1 cellular context compared by ENCODE assay signal in the genomic region with DNA sequence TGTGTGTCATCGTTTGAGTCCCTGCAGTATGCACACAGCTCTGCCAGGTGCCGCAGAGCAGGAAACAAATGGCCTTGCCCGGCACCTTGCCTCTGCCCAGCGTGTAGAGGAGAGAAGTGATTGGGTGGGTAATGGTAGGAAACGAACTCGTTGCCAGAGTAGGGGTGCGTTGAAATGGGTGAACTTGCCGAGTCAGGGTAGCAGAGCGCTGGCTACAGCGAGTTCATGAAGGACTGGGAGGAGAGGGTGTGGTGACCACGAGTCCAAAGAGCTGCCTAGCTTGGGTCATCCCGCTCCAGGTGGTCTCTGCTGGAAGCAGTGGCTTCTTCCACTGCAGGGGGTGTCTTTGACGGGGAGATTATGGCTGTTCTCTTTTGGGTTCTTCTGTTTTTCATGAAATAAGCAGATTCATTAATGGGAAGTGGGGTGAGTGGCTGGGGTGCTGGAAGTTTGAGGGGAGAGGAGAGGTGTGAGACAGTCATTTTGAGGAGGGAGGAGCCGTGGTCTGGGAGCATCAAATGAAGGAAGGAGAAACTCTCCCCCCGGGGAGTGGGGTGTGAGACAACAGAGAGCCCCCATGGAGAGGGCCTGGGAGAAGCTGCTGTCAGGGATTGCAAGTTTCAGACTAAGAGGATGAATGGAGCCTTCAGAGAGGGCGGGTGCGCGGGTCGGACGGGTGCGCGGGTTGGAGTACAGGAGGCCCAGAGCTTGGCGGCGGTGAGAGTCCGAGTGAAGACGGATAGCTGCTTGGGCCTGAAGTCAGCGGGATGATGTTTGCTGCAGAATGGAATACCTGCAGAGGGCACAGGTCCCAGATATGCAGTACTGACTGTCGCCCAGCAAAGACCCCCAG.
TF ChIP-seq lines count a peak whose summit lies in the region.

No MANE protein-coding gene starts in this region.

TF ChIP-seq in H1, 55 proteins besides CTCF, POLR2A, EP300 and RAD21:
- TF ChIP-seq SP4 (IDR thresholded peaks at IDR 0.05; ENCODE audit: low read length): no peak
- TF ChIP-seq CHD2 (IDR thresholded peaks at IDR 0.05; ENCODE audit: low read length): no peak
- no peak for TF ChIP-seq KDM1A (IDR thresholded peaks at IDR 0.05; ENCODE audit: borderline replicate concordance, low read length)
- no peak for TF ChIP-seq SRF (IDR thresholded peaks at IDR 0.05; ENCODE audit: low read depth, low read length)
- no peak for TF ChIP-seq EGR1 (IDR thresholded peaks at IDR 0.05; ENCODE audit: borderline replicate concordance, low read depth, low read length)
- no peak for TF ChIP-seq SP1 (IDR thresholded peaks at IDR 0.05; ENCODE audit: low read depth, low read length)
- no peak for TF ChIP-seq HDAC6 (IDR thresholded peaks at IDR 0.05; ENCODE audit: low read depth, low read length)
- no peak for TF ChIP-seq YY1 (IDR thresholded peaks at IDR 0.05; ENCODE audit: low read depth, low read length)
- no peak for TF ChIP-seq JUND (IDR thresholded peaks at IDR 0.05; ENCODE audit: low read length)
- no peak for TF ChIP-seq SP2 (IDR thresholded peaks at IDR 0.05; ENCODE audit: low read length)
- no peak for TF ChIP-seq SIX5 (IDR thresholded peaks at IDR 0.05; ENCODE audit: low read depth, low read length)
- TF ChIP-seq, protein P1, sequence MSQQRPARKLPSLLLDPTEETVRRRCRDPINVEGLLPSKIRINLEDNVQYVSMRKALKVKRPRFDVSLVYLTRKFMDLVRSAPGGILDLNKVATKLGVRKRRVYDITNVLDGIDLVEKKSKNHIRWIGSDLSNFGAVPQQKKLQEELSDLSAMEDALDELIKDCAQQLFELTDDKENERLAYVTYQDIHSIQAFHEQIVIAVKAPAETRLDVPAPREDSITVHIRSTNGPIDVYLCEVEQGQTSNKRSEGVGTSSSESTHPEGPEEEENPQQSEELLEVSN (IDR thresholded peaks at IDR 0.05): no peak
- TF ChIP-seq GTF2F1 (IDR thresholded peaks at IDR 0.05; ENCODE audit: borderline replicate concordance, low read depth, low read length): no peak
- TF ChIP-seq TAF7 (optimal IDR thresholded peaks at IDR 0.05; ENCODE audit: borderline replicate concordance, low read depth, low read length): no peak
- no peak for TF ChIP-seq CTBP2 (IDR thresholded peaks at IDR 0.05; ENCODE audit: borderline replicate concordance, insufficient read depth, insufficient read length, low read length)
